Comparison of ENCODE assay signal across 1 cellular context in genomic region chr3:155828490-155829098, GRCh38. TPM values are rescaled to one million over a fixed set of nuclear protein-coding genes. Genes with fewer than 3 reads are reported as not detected.
"Had no signal": no experiment of that assay in that cellular context is flagged by ENCODE, and none has a peak within 500 bp of the region (broad histone marks: within the 10 kb centered on the region; RNA-seq: fewer than 3 reads in every experiment).

No MANE protein-coding gene starts in this region.

RNA-seq across cellular contexts. Expression of gene C3orf33, which starts 22.5 kb away (rescaled TPM):
- total RNA-seq: ascending aorta had no signal
